Comparison of ENCODE assay signal across 1 cellular context in genomic region chr14:62943202-62943601, GRCh38.
A peak's percentile ranks its signal among the peaks of the same experiment; 100 is the strongest.
TF ChIP-seq lines count a peak whose summit lies in the region.

No MANE protein-coding gene starts in this region.

TF ChIP-seq in SK-N-SH, 30 proteins besides CTCF, POLR2A, EP300 and RAD21 (continued from another document):
- TF ChIP-seq REST (IDR thresholded peaks at IDR 0.05; ENCODE audit: low read depth, low read length) (no peak), NRF1 (IDR thresholded peaks at IDR 0.05; ENCODE audit: low read depth, low read length) (no peak), FOSL2 (IDR thresholded peaks at IDR 0.05; ENCODE audit: borderline replicate concordance, low read depth) (peak; percentile 49; the same call in 1 of the 2 replicates), CHD2 (IDR thresholded peaks at IDR 0.05; ENCODE audit: low read length, partially characterized antibody) (no peak), ZBTB33 (IDR thresholded peaks at IDR 0.05; ENCODE audit: borderline replicate concordance, low read depth) (no peak), ELF1 (IDR thresholded peaks at IDR 0.05) (no peak), MXI1 (IDR thresholded peaks at IDR 0.05; ENCODE audit: low read depth, low read length) (no peak), TAF1 (IDR thresholded peaks at IDR 0.05; ENCODE audit: borderline replicate concordance, low read depth, low read length) (no peak), FOXM1 (IDR thresholded peaks at IDR 0.05; ENCODE audit: low read depth) (no peak)
TF ChIP-seq in SK-N-SH: peak in this region for 3.
